8 cellular contexts compared by ENCODE assay signal in the genomic region with DNA sequence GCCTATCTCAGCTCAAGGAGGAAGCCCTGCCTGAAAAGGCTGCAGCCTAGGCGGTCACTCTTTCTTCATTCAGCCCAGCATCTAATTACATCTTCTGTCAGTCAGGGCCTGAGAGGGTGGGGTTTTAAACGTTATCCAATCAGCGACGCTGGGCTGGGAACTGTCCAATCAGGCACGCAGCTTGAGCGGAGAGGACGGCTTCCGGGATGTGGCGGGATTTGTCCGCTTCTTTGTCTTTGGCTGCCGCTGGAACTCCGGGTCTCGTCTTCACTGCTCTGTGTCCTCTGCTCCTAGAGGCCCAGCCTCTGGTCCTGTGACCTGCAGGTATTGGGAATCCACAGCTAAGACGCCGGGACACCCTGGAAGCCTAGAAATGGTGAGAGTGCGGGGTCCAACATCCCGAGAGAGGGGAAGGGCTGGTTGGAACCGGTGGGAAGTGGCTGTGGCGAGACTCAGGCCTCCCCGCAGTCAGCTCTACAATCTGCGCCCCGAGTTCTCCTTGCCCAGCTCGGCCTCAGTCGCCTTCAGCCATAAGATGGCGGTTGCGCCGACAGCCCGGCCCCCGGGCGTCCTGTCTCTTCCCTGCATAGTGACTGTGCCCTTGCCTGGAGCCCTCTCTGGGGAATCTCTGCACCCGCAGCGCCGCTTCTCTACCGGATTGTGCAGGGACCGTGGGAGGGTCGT. TPM values are rescaled to one million over a fixed set of nuclear protein-coding genes. Genes with fewer than 3 reads are reported as not detected.
A peak's percentile ranks its signal among the peaks of the same experiment; 100 is the strongest.
DNase-seq lines count a peak whose midpoint lies in the region; ATAC-seq and TF ChIP-seq lines count a peak whose summit lies in the region.

A gene (plus strand): TSS at position 233 of the 684 bp plus-strand sequence. CDS start 141 bp downstream, at position 374.

- H3K36me3 ChIP-seq in Caco-2 (ENCODE audit: control insufficient read depth, insufficient read depth, low read length) (peaks cover 2% of the 10 kb centered on the region; the same call in 1 of the 2 replicates), OCI-LY1 (ENCODE audit: insufficient read depth, low read length) (peaks cover 39% of the 10 kb centered on the region), mucosa of stomach (ENCODE audit: control insufficient read depth, insufficient read depth, low read length) (no peaks in the 10 kb centered on the region)

- H3K4me1 ChIP-seq in Caco-2 (no peaks in the 10 kb centered on the region), OCI-LY1 (ENCODE audit: insufficient read depth, low read length, severe bottlenecking) (peaks cover 5% of the 10 kb centered on the region), mucosa of stomach (ENCODE audit: control insufficient read depth, insufficient read depth, low read length) (no peaks in the 10 kb centered on the region)

- no peak for TF ChIP-seq CTCF in Caco-2 (IDR thresholded peaks at IDR 0.05; ENCODE audit: insufficient read depth in 1 of 2, low read depth in 1 of 2, low read length in 1 of 2, severe bottlenecking in 1 of 2, unreplicated experiment in 1 of 2)
- no peak for TF ChIP-seq CTCF in OCI-LY1 (IDR thresholded peaks at IDR 0.05; ENCODE audit: low read length)

- H3K9me3 Mint-ChIP-seq in Caco-2 (ENCODE audit: unreplicated experiment) = peaks cover 3% of the 10 kb centered on the region
- H3K9me3 Mint-ChIP-seq in activated T-cell treated with anti-CD3 and anti-CD28 coated beads, Interleukin-2, amount 50 U/mL, for 24 hours = peaks cover 2% of the 10 kb centered on the region

- peak; percentile 88 for ATAC-seq in GM21367 (IDR thresholded peaks at IDR 0.05; ENCODE audit: unreplicated experiment)
- ATAC-seq in esophagus mucosa = peak; percentile 99

- H3K27ac ChIP-seq in OCI-LY1 (ENCODE audit: low read depth, low read length, poor library complexity, severe bottlenecking) = peak within 1 kb of the TSS; percentile 72

- peaks cover 45% of the 10 kb centered on the region for H3K36me3 Mint-ChIP-seq in Caco-2 (ENCODE audit: insufficient read depth, unreplicated experiment)
- H3K36me3 Mint-ChIP-seq in activated T-cell treated with anti-CD3 and anti-CD28 coated beads, Interleukin-2, amount 50 U/mL, for 24 hours (ENCODE audit: low read depth) = peaks cover 47% of the 10 kb centered on the region

- H3K4me3 ChIP-seq in Caco-2 (ENCODE audit: low read depth, low read length) (peak within 1 kb of the TSS; percentile 58), OCI-LY1 (ENCODE audit: low read depth, low read length, poor library complexity, severe bottlenecking) (peak within 1 kb of the TSS; percentile 94), mucosa of stomach (ENCODE audit: low read length) (peak within 1 kb of the TSS; percentile 76)

- no peaks in the 10 kb centered on the region for H4K20me1 ChIP-seq in OCI-LY1 (ENCODE audit: insufficient read depth, low read length)

- H3K27me3 ChIP-seq in Caco-2 (replicated peaks; ENCODE audit: control insufficient read depth, insufficient read depth, low read length) (no peaks in the 10 kb centered on the region), OCI-LY1 (ENCODE audit: insufficient read depth, low read length) (no peaks in the 10 kb centered on the region), mucosa of stomach (ENCODE audit: control insufficient read depth, insufficient read depth, low read length) (no peaks in the 10 kb centered on the region)

- H2AFZ ChIP-seq in OCI-LY1 (ENCODE audit: low read length) = no peak within 1 kb of the TSS

- no peaks in the 10 kb centered on the region for H3F3A ChIP-seq in OCI-LY1 (ENCODE audit: insufficient read depth, low read length)

- H3K9ac ChIP-seq in OCI-LY1 (ENCODE audit: low read length) (peak within 1 kb of the TSS; percentile 90), mucosa of stomach (ENCODE audit: low read length) (peak within 1 kb of the TSS; percentile 85)

- no peaks in the 10 kb centered on the region for H3K4me1 Mint-ChIP-seq in Caco-2 (ENCODE audit: low read depth, unreplicated experiment)
- peaks cover 9% of the 10 kb centered on the region for H3K4me1 Mint-ChIP-seq in activated T-cell treated with anti-CD3 and anti-CD28 coated beads, Interleukin-2, amount 50 U/mL, for 24 hours (ENCODE audit: low read depth)

- peak within 1 kb of the TSS; percentile 100 for H3K27ac Mint-ChIP-seq in Caco-2 (ENCODE audit: unreplicated experiment)
- peak within 1 kb of the TSS; percentile 98 for H3K27ac Mint-ChIP-seq in activated T-cell treated with anti-CD3 and anti-CD28 coated beads, Interleukin-2, amount 50 U/mL, for 24 hours

- TSS peak; percentile 34 for BruUV-seq in Caco-2 (replicated peaks; lab: Mats Ljungman, UMichigan)

- H3K4me2 ChIP-seq in OCI-LY1 (ENCODE audit: low read length) = peak within 1 kb of the TSS; percentile 69

- H3K9me3 ChIP-seq in Caco-2 (peaks cover 4% of the 10 kb centered on the region; the same call in 1 of the 2 replicates), OCI-LY1 (ENCODE audit: low read length) (0 out of 2 replicates have a peak, but pooled peaks cover 7% of the 10 kb centered on the region), mucosa of stomach (ENCODE audit: control insufficient read depth, low read length) (no peaks in the 10 kb centered on the region)

- no peaks in the 10 kb centered on the region for H3K27me3 Mint-ChIP-seq in Caco-2 (ENCODE audit: insufficient read depth, unreplicated experiment)
- H3K27me3 Mint-ChIP-seq in activated T-cell treated with anti-CD3 and anti-CD28 coated beads, Interleukin-2, amount 50 U/mL, for 24 hours = no peaks in the 10 kb centered on the region

- DNase-seq in Caco-2 = peak; percentile 89 to 95
- peak; percentile 93 for DNase-seq in HT1080 (ENCODE audit: low read depth)
- DNase-seq in activated T-cell treated with anti-CD3 and anti-CD28 coated beads, Interleukin-2, amount 50 U/mL, for 24 hours = peak; percentile 86
- DNase-seq in stimulated activated CD8-positive, alpha-beta memory T cell treated with anti-CD3 and anti-CD28 coated beads, Interleukin-4, amount 100 ng/mL, for 48 hours = peak; percentile 86

- CTCF ChIA-PET in Caco-2 (lab: Charles Lee) = no interaction called here

- intact Hi-C loops in Caco-2 (cut with micrococcal nuclease; ENCODE audit: unreplicated experiment) = loop anchor here (1.0 to 2.0 kb wide), 2 partner anchors 30 to 38 kb away; a partner anchor contains a TSS

- POLR2A ChIA-PET in Caco-2 (lab: Charles Lee) = interaction anchor here (0.8 kb wide), 1 partner anchor 30 kb away, joined by 7 read pairs; a partner anchor contains a TSS

- no peaks in the 10 kb centered on the region for H3K9me2 ChIP-seq in OCI-LY1 (ENCODE audit: low read depth, low read length)

- H3K4me3 Mint-ChIP-seq in Caco-2 (ENCODE audit: unreplicated experiment) = peak within 1 kb of the TSS; percentile 99
- peak within 1 kb of the TSS; percentile 100 for H3K4me3 Mint-ChIP-seq in activated T-cell treated with anti-CD3 and anti-CD28 coated beads, Interleukin-2, amount 50 U/mL, for 24 hours

- H3K79me2 ChIP-seq in OCI-LY1 (ENCODE audit: insufficient read depth, low read length) = peaks cover 8% of the 10 kb centered on the region; the same call in 1 of the 2 replicates

RNA-seq across cellular contexts. Expression of the gene that starts here (rescaled TPM):
- total RNA-seq in Caco-2 (2022) (9.5 and 10.4 TPM in 2 replicates), esophagus mucosa (3.6 TPM)
- total RNA-seq in HT1080 (2014; rRNA removed; shearing (Covaris generic)) = 5.2 and 6.5 TPM in 2 replicates
- polyA plus RNA-seq in HT1080 (2015; cell fraction: cytosol; rRNA removed) = 4.8 and 4.9 TPM in 2 replicates
- polyA plus RNA-seq in HT1080 (2015; cell fraction: nucleus; rRNA removed) = 13.4 and 17.2 TPM in 2 replicates

Comparison
In these comparisons a context has a peak if more than half of its experiments do, and no peak if none do; other contexts are left out.
1. Peak in every context shown above with its lines: DNase-seq, ATAC-seq, H3K4me3 ChIP-seq and H3K27ac ChIP-seq.